ENCODE assay signal across 26 cellular contexts in genomic region chr2:84243788-84244627, GRCh38.
"Had no signal": no experiment of that assay in that cellular context is flagged by ENCODE, and none has a peak within 500 bp of the region (broad histone marks: within the 10 kb centered on the region; RNA-seq: fewer than 3 reads in every experiment).

No MANE protein-coding gene starts in this region.

- H3K4me3 ChIP-seq: hepatocyte, mucosa of descending colon, thyroid gland, upper lobe of right lung had no signal

- DNase-seq: activated CD4-positive, alpha-beta T cell treated with anti-CD3 and anti-CD28 coated beads, Interleukin-2, amount 10 ng/mL, durations not matched to agents 7 days and 5 days; activated CD8-positive, alpha-beta memory T cell treated with anti-CD3 and anti-CD28 coated beads, Interleukin-2, amount 10 ng/mL, durations not matched to agents 7 days and 5 days; activated CD8-positive, alpha-beta T cell treated with anti-CD3 and anti-CD28 coated beads for 36 hours; activated effector memory CD4-positive, alpha-beta T cell treated with anti-CD3 and anti-CD28 coated beads, Interleukin-2, amount 50 U/mL, for 16 hours; activated naive CD4-positive, alpha-beta T cell treated with anti-CD3 and anti-CD28 coated beads, Interleukin-2, amount 10 ng/mL, durations not matched to agents 7 days and 5 days; activated T-cell treated with anti-CD3 and anti-CD28 coated beads for 4 hours; amygdala; cerebellar nuclear complex; cortex of kidney; endodermal cell; erythroblast; foreskin fibroblast; glutamatergic neuron; immature natural killer cell; kidney glomerular epithelial cell; mesenchymal stem cell; mucosa of descending colon; nephron progenitor cell; occipital lobe; posterior cingulate gyrus; substantia nigra; thyroid gland; upper lobe of right lung had no signal

- H3K36me3 ChIP-seq: thyroid gland, upper lobe of right lung had no signal

- H3K27me3 ChIP-seq: hepatocyte, thyroid gland, upper lobe of right lung had no signal

- H3K4me1 ChIP-seq: thyroid gland, upper lobe of right lung had no signal

- H3K4me2 ChIP-seq: hepatocyte had no signal

- H3K9me3 ChIP-seq: mucosa of descending colon, thyroid gland, upper lobe of right lung had no signal

- ATAC-seq: activated CD4-positive, CD25-positive, alpha-beta regulatory T cell treated with anti-CD3 and anti-CD28 coated beads, Interleukin-2, amount 50 U/mL, for 24 hours; activated CD8-positive, alpha-beta memory T cell treated with anti-CD3 and anti-CD28 coated beads, Interleukin-2, amount 10 ng/mL, durations not matched to agents 7 days and 5 days; activated CD8-positive, alpha-beta T cell treated with anti-CD3 and anti-CD28 coated beads for 36 hours; mucosa of descending colon; upper lobe of right lung had no signal

- H3K27ac ChIP-seq: hepatocyte, thyroid gland, upper lobe of right lung, VCaP had no signal
